ENCODE assay signal across 2 cellular contexts in the genomic region with DNA sequence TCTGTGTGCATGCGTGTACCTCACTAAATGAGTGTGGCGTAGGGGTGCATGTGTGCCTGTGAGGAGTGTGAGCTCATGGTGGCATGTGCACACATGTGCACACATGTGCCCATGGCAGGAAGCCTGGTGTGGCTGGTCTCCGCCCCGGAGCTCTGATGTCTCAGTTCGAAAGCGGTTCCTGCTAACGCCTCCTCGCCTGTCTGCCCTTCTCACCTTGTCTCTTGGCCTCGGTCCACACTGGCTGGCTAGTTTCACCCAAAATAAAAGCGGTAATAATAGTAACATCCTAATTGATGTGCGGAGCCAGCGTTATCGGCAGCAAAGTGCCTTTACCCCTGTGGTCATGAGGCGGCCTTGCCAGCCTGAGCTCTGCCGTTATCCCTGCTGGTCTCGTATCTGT.
TF ChIP-seq lines count a peak whose summit lies in the region.

No MANE protein-coding gene starts in this region.

TF ChIP-seq in GM23338, 12 proteins besides CTCF, POLR2A, EP300 and RAD21 (continued from another document and continues in another):
- TF ChIP-seq, protein P1, sequence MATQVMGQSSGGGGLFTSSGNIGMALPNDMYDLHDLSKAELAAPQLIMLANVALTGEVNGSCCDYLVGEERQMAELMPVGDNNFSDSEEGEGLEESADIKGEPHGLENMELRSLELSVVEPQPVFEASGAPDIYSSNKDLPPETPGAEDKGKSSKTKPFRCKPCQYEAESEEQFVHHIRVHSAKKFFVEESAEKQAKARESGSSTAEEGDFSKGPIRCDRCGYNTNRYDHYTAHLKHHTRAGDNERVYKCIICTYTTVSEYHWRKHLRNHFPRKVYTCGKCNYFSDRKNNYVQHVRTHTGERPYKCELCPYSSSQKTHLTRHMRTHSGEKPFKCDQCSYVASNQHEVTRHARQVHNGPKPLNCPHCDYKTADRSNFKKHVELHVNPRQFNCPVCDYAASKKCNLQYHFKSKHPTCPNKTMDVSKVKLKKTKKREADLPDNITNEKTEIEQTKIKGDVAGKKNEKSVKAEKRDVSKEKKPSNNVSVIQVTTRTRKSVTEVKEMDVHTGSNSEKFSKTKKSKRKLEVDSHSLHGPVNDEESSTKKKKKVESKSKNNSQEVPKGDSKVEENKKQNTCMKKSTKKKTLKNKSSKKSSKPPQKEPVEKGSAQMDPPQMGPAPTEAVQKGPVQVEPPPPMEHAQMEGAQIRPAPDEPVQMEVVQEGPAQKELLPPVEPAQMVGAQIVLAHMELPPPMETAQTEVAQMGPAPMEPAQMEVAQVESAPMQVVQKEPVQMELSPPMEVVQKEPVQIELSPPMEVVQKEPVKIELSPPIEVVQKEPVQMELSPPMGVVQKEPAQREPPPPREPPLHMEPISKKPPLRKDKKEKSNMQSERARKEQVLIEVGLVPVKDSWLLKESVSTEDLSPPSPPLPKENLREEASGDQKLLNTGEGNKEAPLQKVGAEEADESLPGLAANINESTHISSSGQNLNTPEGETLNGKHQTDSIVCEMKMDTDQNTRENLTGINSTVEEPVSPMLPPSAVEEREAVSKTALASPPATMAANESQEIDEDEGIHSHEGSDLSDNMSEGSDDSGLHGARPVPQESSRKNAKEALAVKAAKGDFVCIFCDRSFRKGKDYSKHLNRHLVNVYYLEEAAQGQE (IDR thresholded peaks at IDR 0.05; ENCODE audit: unreplicated experiment) = no peak
- TF ChIP-seq STAT1 (IDR thresholded peaks at IDR 0.05; ENCODE audit: unreplicated experiment) (no peak), POLR2AphosphoS5 (IDR thresholded peaks at IDR 0.05; ENCODE audit: low read depth) (no peak), CREB1 (CRISPR knock-in tag; IDR thresholded peaks at IDR 0.05; ENCODE audit: low read depth) (no peak), EZH2phosphoT487 (IDR thresholded peaks at IDR 0.05; ENCODE audit: unreplicated experiment) (no peak), ZNF331 (CRISPR knock-in tag; IDR thresholded peaks at IDR 0.05; ENCODE audit: low read depth) (no peak), NANOG (IDR thresholded peaks at IDR 0.05; ENCODE audit: borderline replicate concordance) (no peak), EZH2 (IDR thresholded peaks at IDR 0.05; ENCODE audit: low read depth, unreplicated experiment) (no peak)
- TF ChIP-seq, protein P2, sequence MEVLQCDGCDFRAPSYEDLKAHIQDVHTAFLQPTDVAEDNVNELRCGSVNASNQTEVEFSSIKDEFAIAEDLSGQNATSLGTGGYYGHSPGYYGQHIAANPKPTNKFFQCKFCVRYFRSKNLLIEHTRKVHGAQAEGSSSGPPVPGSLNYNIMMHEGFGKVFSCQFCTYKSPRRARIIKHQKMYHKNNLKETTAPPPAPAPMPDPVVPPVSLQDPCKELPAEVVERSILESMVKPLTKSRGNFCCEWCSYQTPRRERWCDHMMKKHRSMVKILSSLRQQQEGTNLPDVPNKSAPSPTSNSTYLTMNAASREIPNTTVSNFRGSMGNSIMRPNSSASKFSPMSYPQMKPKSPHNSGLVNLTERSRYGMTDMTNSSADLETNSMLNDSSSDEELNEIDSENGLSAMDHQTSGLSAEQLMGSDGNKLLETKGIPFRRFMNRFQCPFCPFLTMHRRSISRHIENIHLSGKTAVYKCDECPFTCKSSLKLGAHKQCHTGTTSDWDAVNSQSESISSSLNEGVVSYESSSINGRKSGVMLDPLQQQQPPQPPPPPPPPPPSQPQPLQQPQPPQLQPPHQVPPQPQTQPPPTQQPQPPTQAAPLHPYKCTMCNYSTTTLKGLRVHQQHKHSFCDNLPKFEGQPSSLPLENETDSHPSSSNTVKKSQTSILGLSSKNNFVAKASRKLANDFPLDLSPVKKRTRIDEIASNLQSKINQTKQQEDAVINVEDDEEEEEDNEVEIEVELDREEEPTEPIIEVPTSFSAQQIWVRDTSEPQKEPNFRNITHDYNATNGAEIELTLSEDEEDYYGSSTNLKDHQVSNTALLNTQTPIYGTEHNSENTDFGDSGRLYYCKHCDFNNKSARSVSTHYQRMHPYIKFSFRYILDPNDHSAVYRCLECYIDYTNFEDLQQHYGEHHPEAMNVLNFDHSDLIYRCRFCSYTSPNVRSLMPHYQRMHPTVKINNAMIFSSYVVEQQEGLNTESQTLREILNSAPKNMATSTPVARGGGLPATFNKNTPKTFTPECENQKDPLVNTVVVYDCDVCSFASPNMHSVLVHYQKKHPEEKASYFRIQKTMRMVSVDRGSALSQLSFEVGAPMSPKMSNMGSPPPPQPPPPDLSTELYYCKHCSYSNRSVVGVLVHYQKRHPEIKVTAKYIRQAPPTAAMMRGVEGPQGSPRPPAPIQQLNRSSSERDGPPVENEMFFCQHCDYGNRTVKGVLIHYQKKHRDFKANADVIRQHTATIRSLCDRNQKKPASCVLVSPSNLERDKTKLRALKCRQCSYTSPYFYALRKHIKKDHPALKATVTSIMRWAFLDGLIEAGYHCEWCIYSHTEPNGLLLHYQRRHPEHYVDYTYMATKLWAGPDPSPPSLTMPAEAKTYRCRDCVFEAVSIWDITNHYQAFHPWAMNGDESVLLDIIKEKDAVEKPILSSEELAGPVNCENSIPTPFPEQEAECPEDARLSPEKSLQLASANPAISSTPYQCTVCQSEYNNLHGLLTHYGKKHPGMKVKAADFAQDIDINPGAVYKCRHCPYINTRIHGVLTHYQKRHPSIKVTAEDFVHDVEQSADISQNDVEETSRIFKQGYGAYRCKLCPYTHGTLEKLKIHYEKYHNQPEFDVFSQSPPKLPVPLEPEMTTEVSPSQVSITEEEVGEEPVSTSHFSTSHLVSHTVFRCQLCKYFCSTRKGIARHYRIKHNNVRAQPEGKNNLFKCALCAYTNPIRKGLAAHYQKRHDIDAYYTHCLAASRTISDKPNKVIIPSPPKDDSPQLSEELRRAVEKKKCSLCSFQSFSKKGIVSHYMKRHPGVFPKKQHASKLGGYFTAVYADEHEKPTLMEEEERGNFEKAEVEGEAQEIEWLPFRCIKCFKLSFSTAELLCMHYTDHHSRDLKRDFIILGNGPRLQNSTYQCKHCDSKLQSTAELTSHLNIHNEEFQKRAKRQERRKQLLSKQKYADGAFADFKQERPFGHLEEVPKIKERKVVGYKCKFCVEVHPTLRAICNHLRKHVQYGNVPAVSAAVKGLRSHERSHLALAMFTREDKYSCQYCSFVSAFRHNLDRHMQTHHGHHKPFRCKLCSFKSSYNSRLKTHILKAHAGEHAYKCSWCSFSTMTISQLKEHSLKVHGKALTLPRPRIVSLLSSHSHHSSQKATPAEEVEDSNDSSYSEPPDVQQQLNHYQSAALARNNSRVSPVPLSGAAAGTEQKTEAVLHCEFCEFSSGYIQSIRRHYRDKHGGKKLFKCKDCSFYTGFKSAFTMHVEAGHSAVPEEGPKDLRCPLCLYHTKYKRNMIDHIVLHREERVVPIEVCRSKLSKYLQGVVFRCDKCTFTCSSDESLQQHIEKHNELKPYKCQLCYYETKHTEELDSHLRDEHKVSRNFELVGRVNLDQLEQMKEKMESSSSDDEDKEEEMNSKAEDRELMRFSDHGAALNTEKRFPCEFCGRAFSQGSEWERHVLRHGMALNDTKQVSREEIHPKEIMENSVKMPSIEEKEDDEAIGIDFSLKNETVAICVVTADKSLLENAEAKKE (CRISPR knock-in tag; IDR thresholded peaks at IDR 0.05) = no peak
- TF ChIP-seq, protein P3, sequence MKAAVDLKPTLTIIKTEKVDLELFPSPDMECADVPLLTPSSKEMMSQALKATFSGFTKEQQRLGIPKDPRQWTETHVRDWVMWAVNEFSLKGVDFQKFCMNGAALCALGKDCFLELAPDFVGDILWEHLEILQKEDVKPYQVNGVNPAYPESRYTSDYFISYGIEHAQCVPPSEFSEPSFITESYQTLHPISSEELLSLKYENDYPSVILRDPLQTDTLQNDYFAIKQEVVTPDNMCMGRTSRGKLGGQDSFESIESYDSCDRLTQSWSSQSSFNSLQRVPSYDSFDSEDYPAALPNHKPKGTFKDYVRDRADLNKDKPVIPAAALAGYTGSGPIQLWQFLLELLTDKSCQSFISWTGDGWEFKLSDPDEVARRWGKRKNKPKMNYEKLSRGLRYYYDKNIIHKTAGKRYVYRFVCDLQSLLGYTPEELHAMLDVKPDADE (IDR thresholded peaks at IDR 0.05) = no peak

TF ChIP-seq in WTC11, 78 proteins besides CTCF, POLR2A, EP300 and RAD21 (continued from another document):
- TF ChIP-seq, protein P4, sequence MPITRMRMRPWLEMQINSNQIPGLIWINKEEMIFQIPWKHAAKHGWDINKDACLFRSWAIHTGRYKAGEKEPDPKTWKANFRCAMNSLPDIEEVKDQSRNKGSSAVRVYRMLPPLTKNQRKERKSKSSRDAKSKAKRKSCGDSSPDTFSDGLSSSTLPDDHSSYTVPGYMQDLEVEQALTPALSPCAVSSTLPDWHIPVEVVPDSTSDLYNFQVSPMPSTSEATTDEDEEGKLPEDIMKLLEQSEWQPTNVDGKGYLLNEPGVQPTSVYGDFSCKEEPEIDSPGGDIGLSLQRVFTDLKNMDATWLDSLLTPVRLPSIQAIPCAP (CRISPR knock-in tag; IDR thresholded peaks at IDR 0.05) = no peak
- TF ChIP-seq NR1H2 (CRISPR knock-in tag; IDR thresholded peaks at IDR 0.05) (no peak), JAZF1 (CRISPR knock-in tag; IDR thresholded peaks at IDR 0.05) (no peak), TCF7 (CRISPR knock-in tag; IDR thresholded peaks at IDR 0.05; ENCODE audit: low read depth) (no peak)
